ENCODE assay signal across 8 cellular contexts in the genomic region with DNA sequence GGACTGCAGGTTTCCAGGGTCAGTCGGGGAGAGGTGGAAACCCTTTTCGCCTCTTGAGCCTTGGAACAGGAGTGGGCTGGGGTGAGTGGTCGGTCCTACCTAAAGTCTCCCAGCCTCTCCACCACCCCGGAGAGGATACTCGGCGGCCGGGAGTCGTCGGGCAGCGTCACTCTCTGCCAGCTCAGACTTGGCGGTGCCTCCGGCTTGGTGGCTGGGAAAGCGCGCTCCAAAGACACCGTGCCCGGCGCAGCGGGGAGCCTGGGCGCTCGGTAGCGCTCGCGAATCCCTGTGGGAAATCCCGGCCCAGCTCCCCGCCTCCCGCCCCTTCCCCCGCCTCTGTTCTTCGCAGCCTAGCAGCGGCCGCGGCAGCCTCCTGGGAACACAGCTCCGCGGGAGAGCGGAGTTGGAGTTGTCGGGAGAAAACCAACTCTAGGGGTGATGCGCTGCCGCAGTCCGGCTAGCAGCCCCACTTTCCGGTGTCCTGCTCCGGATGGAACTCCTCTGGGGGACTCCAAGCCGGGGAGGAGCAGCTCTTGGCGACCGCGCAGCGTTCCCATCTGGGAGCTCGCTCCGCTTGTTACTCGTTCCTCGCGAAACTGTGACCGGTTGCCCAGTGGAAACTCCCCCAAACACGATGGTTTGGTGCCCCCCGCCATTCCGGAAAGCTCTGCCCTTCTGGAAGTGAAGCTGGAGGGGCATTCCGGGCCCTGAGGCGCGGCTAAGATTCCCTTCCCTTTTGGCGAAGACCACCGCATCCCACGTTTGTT. TPM values are rescaled to one million over a fixed set of nuclear protein-coding genes. Genes with fewer than 3 reads are reported as not detected.
DNase-seq lines count a peak whose midpoint lies in the region; ATAC-seq and TF ChIP-seq lines count a peak whose summit lies in the region.

No MANE protein-coding gene starts in this region.

- H3K9me2 ChIP-seq in OCI-LY7 (ENCODE audit: insufficient read depth, low read length), result no peaks in the 10 kb centered on the region

- no peak overlapping the region for H3K27ac ChIP-seq in OCI-LY7 (ENCODE audit: low read depth, low read length, poor library complexity, severe bottlenecking)

- TF ChIP-seq CTCF in OCI-LY7 (conservative IDR thresholded peaks at IDR 0.05; ENCODE audit: low read length), result no peak

- CTCF ChIA-PET in OCI-LY7 (lab: Charles Lee; ENCODE audit: unreplicated experiment), result no interaction called here

- peak overlapping the region; percentile 61 for H3K9ac ChIP-seq in ES-I3 (ENCODE audit: low read depth, low read length)

- ATAC-seq in GM18909 (IDR thresholded peaks at IDR 0.05; ENCODE audit: poor library complexity, unreplicated experiment) (no peak), HG02623 (IDR thresholded peaks at IDR 0.05; ENCODE audit: unreplicated experiment) (no peak)

- H3K9me3 ChIP-seq in ES-I3 (ENCODE audit: control insufficient read depth, insufficient read depth, low read length) (no peaks in the 10 kb centered on the region), OCI-LY7 (ENCODE audit: low read length) (no peaks in the 10 kb centered on the region)

- no peak overlapping the region for H3K4me2 ChIP-seq in OCI-LY7 (ENCODE audit: low read length)

- 0 out of 2 replicates have a peak, but pooled peaks cover 3% of the 10 kb centered on the region for H4K20me1 ChIP-seq in OCI-LY7 (ENCODE audit: insufficient read depth, low read length)

- no peaks in the 10 kb centered on the region for H3K4me1 ChIP-seq in ES-I3 (ENCODE audit: insufficient read depth, low read length)
- H3K4me1 ChIP-seq in OCI-LY7 (ENCODE audit: insufficient read depth, low read length, poor library complexity, severe bottlenecking), result no peaks in the 10 kb centered on the region

- peak; percentile 11 for DNase-seq in NCI-H2196 treated with DMSO at 0.1 percent for 48 hours (lab: John Stamatoyannopoulos, UW; ENCODE audit: unreplicated experiment)
- peak; percentile 12 for DNase-seq in fibroblast of peridontal ligament (ENCODE audit: extremely low read depth)
- peak; percentile 81 for DNase-seq in retina
- DNase-seq in midbrain (lab: John Stamatoyannopoulos, UW), result no peak
- DNase-seq in OCI-LY7 (ENCODE audit: low spot score), result no peak

- no TSS peak for BruUV-seq in OCI-LY7 (replicated peaks; lab: Mats Ljungman, UMichigan)

- H3K79me2 ChIP-seq in OCI-LY7 (ENCODE audit: insufficient read depth, low read depth, low read length), result no peaks in the 10 kb centered on the region

- H3K4me3 ChIP-seq in OCI-LY7 (ENCODE audit: low read depth, low read length, poor library complexity, severe bottlenecking), result no peak overlapping the region

- H3K36me3 ChIP-seq in ES-I3 (ENCODE audit: insufficient read depth, low read length) (no peaks in the 10 kb centered on the region), OCI-LY7 (ENCODE audit: insufficient read depth, low read length) (no peaks in the 10 kb centered on the region)

- POLR2A ChIA-PET in OCI-LY7 (lab: Charles Lee), result interaction anchor here (0.7 kb wide), 1 partner anchor 114 kb away, joined by 3 read pairs; no protein-coding TSS in a partner anchor

- intact Hi-C loops in OCI-LY7 (cut with micrococcal nuclease; ENCODE audit: unreplicated experiment), result loop anchor here (5.0 to 10.0 kb wide), 3 partner anchors 188 to 1101 kb away; no protein-coding TSS in a partner anchor

- H2AFZ ChIP-seq in OCI-LY7 (ENCODE audit: low read length), result no peak overlapping the region

RNA-seq across cellular contexts. Expression of a gene that starts 1.4 kb away (rescaled TPM):
- total RNA-seq in OCI-LY7 (2014; rRNA removed; shearing (Covaris generic)), result 0.33 and 0.54 TPM in 2 replicates
- 1.3 and 1.9 TPM in 2 replicates for total RNA-seq in OCI-LY7 (2022)

Comparison
In these comparisons a context has a peak if more than half of its experiments do, and no peak if none do; other contexts are left out.
1. DNase-seq: peak in NCI-H2196 treated with DMSO at 0.1 percent for 48 hours (single experiment), fibroblast of peridontal ligament (single experiment) and retina (single experiment); none in midbrain (single experiment) and OCI-LY7 (single experiment).